ENCODE assay signal across 16 cellular contexts in genomic region chr10:111249925-111250324, GRCh38.
DNase-seq lines count a peak whose midpoint lies in the region; ATAC-seq and TF ChIP-seq lines count a peak whose summit lies in the region.
"Had no signal": no experiment of that assay in that cellular context is flagged by ENCODE, and none has a peak within 500 bp of the region (broad histone marks: within the 10 kb centered on the region; RNA-seq: fewer than 3 reads in every experiment).

No MANE protein-coding gene starts in this region.

- TF ChIP-seq CTCF in RWPE1 (conservative IDR thresholded peaks at IDR 0.05; ENCODE audit: low read depth), result no peak

- no CpG with 5 or more reads among the region's 1 CpG for WGBS in neuronal stem cell (ENCODE audit: extremely low coverage in 2 of 2, insufficient read length in 2 of 2, insufficient replicate concordance in 1 of 2), 2 donors

- H4K8ac ChIP-seq in neuronal stem cell (ENCODE audit: low read depth, low read length), result no peak overlapping the region

- H3K79me1 ChIP-seq in neuronal stem cell (ENCODE audit: low read depth, low read length), result no peaks in the 10 kb centered on the region

- ATAC-seq in esophagus mucosa, result peak; percentile 52

- H3K27ac ChIP-seq in neuronal stem cell (replicated peaks; ENCODE audit: low read length), result no peak overlapping the region
- H3K27ac ChIP-seq in RWPE1, result no peak overlapping the region
- H3K27ac ChIP-seq: 22Rv1, BLaER1 had no signal

- no peak overlapping the region for H2BK120ac ChIP-seq in neuronal stem cell (ENCODE audit: low read depth, low read length)

- H3K23ac ChIP-seq in neuronal stem cell (ENCODE audit: low read depth, low read length, poor library complexity), result no peak overlapping the region

- H2BK15ac ChIP-seq in neuronal stem cell (ENCODE audit: low read length), result no peak overlapping the region

- H3K9ac ChIP-seq in neuronal stem cell (ENCODE audit: low read depth, low read length, poor library complexity), result no peak overlapping the region
- H3K9ac ChIP-seq: BLaER1 had no signal

- H3K14ac ChIP-seq in neuronal stem cell (ENCODE audit: low read length), result no peak overlapping the region

- POLR2A ChIA-PET in RWPE1 (lab: Yijun Ruan, JAX; ENCODE audit: low non-redundant PET), result no interaction called here

- peaks cover 0 to 1% of the 10 kb centered on the region in 2 donors for H3K9me3 ChIP-seq in neuronal stem cell (replicated peaks in 1 of 2; ENCODE audit: control insufficient read depth in 2 of 2, insufficient read depth in 1 of 2, low read depth in 1 of 2, low read length in 2 of 2)
- H3K9me3 ChIP-seq: BLaER1 had no signal

- CTCF ChIA-PET in RWPE1 (lab: Yijun Ruan, JAX), result interaction anchor here (0.8 kb wide), 1 partner anchor 127 kb away, joined by 4 read pairs; no protein-coding TSS in a partner anchor

- no peak overlapping the region for H2AFZ ChIP-seq in neuronal stem cell (ENCODE audit: low read length)

- H3K18ac ChIP-seq in neuronal stem cell (ENCODE audit: low read length), result peak overlapping the region; percentile 16

- H3K27me3 ChIP-seq in neuronal stem cell (ENCODE audit: control insufficient read depth in 3 of 3, insufficient read depth in 3 of 3, low read depth in 1 of 3, low read length in 3 of 3) (no peaks in the 10 kb centered on the region), H7 (ENCODE audit: control insufficient read depth, insufficient read depth, low read length) (no peaks in the 10 kb centered on the region)
- H3K27me3 ChIP-seq: BLaER1 had no signal

- H3K4ac ChIP-seq in neuronal stem cell (ENCODE audit: low read length), result no peak overlapping the region

- no peak overlapping the region for H2AK5ac ChIP-seq in neuronal stem cell (ENCODE audit: low read depth, low read length)

- H2BK12ac ChIP-seq in neuronal stem cell (ENCODE audit: low read length), result no peak overlapping the region

- peak; percentile 9 for DNase-seq in DMS153 (lab: John Stamatoyannopoulos, UW)
- DNase-seq in DMS153 treated with DMSO at 0.1 percent for 48 hours (lab: John Stamatoyannopoulos, UW; ENCODE audit: unreplicated experiment), result no peak
- DNase-seq in NCI-H2029 treated with DMSO at 0.1 percent for 48 hours (lab: John Stamatoyannopoulos, UW), result peak; percentile 17
- DNase-seq in neuronal stem cell (ENCODE audit: low spot score), result no peak
- DNase-seq in RWPE1 (ENCODE audit: low spot score), result no peak
- no peak for DNase-seq in OCI-M2 (lab: John Stamatoyannopoulos, UW; ENCODE audit: unreplicated experiment)
- DNase-seq in H7, result no peak
- DNase-seq: Caco-2; CD8-positive, alpha-beta memory T cell; DND-41; GDM1; HCEC 1CT; HFFc6 had no signal

- peaks cover 0 to 4% of the 10 kb centered on the region in 2 donors for H3K4me1 ChIP-seq in neuronal stem cell (ENCODE audit: control insufficient read depth in 2 of 2, insufficient read depth in 1 of 2, low read depth in 1 of 2, low read length in 2 of 2)
- H3K4me1 ChIP-seq: BLaER1, Caco-2 had no signal

- H3K36me3 ChIP-seq in neuronal stem cell (replicated peaks in 1 of 2; ENCODE audit: control insufficient read depth in 2 of 2, insufficient read depth in 2 of 2, low read length in 2 of 2) (no peaks in the 10 kb centered on the region), H7 (replicated peaks; ENCODE audit: control insufficient read depth, insufficient read depth, low read length) (no peaks in the 10 kb centered on the region)
- H3K36me3 ChIP-seq: BLaER1 had no signal

- H3K4me3 ChIP-seq in neuronal stem cell (ENCODE audit: low read length in 2 of 2), result no peak overlapping the region
- no peak overlapping the region for H3K4me3 ChIP-seq in H7 (ENCODE audit: insufficient read depth, low read depth, low read length)
- H3K4me3 ChIP-seq: BLaER1 had no signal

- H2BK5ac ChIP-seq in neuronal stem cell (ENCODE audit: low read length), result no peak overlapping the region

- no peak overlapping the region for H4K91ac ChIP-seq in neuronal stem cell (ENCODE audit: low read depth, low read length, poor library complexity)

- H3K4me2 ChIP-seq in neuronal stem cell (ENCODE audit: insufficient read depth, low read length, poor library complexity, severe bottlenecking), result no peak overlapping the region
- H3K4me2 ChIP-seq: BLaER1 had no signal

Comparison
In these comparisons a context has a peak if more than half of its experiments do, and no peak if none do; other contexts are left out.
1. DNase-seq: peak in DMS153 (single experiment) and NCI-H2029 treated with DMSO at 0.1 percent for 48 hours (single experiment); none in DMS153 treated with DMSO at 0.1 percent for 48 hours (single experiment), neuronal stem cell (single experiment), RWPE1 (single experiment), OCI-M2 (single experiment) and H7 (single experiment).